Comparison of ENCODE assay signal across 1 cellular context in the genomic region with DNA sequence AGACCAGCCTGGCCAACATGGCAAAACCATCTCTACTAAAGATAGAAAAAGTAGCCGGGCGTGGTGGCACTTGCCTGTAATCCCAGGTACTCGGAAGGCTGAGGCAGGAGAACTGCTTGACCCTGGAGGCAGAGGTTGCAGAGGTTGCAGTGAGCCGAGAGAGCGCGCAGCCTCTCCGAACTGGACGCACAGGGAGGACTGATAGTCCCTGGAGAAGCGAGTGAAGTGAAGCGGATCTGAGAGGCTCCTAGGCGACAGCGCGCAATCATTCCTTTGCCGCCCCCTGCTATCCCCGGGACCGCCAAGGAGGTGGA.
TF ChIP-seq lines count a peak whose summit lies in the region.

No MANE protein-coding gene starts in this region.

TF ChIP-seq in HepG2, 621 proteins besides CTCF, POLR2A, EP300 and RAD21 (continues in another document):
- peak; percentile 25; the same call in 1 of the 2 replicates for TF ChIP-seq ZNF563 (CRISPR knock-in tag; IDR thresholded peaks at IDR 0.05)
- TF ChIP-seq MYPOP (CRISPR knock-in tag; IDR thresholded peaks at IDR 0.05), result 0 out of 2 replicates have a peak, but pooled peaks have one; percentile 18
- TF ChIP-seq ZNF432 (CRISPR knock-in tag; IDR thresholded peaks at IDR 0.05; ENCODE audit: borderline replicate concordance), result no peak
- no peak for TF ChIP-seq TRIM22 (IDR thresholded peaks at IDR 0.05)
- no peak for TF ChIP-seq ZNF530 (CRISPR knock-in tag; IDR thresholded peaks at IDR 0.05; ENCODE audit: low read depth)
- TF ChIP-seq ZNF546 (CRISPR knock-in tag; conservative IDR thresholded peaks at IDR 0.05), result no peak
- no peak for TF ChIP-seq ATF3 (CRISPR knock-in tag; IDR thresholded peaks at IDR 0.05)
- TF ChIP-seq ZSCAN5A (CRISPR knock-in tag; IDR thresholded peaks at IDR 0.05; ENCODE audit: borderline replicate concordance), result no peak
- TF ChIP-seq E2F1 (CRISPR knock-in tag; IDR thresholded peaks at IDR 0.05), result no peak
- TF ChIP-seq ZNF12 (CRISPR knock-in tag; IDR thresholded peaks at IDR 0.05), result no peak
- TF ChIP-seq FIP1L1 (IDR thresholded peaks at IDR 0.05; ENCODE audit: borderline replicate concordance, insufficient read depth, low read depth, low read length), result no peak
- no peak for TF ChIP-seq ETV5 (CRISPR knock-in tag; IDR thresholded peaks at IDR 0.05; ENCODE audit: borderline replicate concordance)
- TF ChIP-seq ZNF724P (CRISPR knock-in tag; IDR thresholded peaks at IDR 0.05; ENCODE audit: borderline replicate concordance), result no peak
- TF ChIP-seq, protein P1, sequence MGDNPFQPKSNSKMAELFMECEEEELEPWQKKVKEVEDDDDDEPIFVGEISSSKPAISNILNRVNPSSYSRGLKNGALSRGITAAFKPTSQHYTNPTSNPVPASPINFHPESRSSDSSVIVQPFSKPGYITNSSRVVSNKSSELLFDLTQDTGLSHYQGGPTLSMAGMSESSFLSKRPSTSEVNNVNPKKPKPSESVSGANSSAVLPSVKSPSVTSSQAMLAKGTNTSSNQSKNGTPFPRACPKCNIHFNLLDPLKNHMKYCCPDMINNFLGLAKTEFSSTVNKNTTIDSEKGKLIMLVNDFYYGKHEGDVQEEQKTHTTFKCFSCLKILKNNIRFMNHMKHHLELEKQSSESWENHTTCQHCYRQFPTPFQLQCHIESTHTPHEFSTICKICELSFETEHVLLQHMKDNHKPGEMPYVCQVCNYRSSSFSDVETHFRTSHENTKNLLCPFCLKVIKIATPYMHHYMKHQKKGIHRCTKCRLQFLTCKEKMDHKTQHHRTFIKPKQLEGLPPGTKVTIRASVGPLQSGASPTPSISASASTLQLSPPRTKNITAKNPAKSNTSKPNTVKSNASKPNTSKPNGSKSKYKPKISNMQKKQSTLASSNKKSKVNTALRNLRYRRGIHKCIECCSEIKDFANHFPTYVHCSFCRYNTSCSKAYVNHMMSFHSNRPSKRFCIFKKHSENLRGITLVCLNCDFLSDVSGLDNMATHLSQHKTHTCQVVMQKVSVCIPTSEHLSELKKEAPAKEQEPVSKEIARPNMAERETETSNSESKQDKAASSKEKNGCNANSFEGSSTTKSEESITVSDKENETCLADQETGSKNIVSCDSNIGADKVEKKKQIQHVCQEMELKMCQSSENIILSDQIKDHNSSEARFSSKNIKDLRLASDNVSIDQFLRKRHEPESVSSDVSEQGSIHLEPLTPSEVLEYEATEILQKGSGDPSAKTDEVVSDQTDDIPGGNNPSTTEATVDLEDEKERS (CRISPR knock-in tag; IDR thresholded peaks at IDR 0.05), result peak; percentile 20; the same call in 1 of the 2 replicates
- TF ChIP-seq, protein P2, sequence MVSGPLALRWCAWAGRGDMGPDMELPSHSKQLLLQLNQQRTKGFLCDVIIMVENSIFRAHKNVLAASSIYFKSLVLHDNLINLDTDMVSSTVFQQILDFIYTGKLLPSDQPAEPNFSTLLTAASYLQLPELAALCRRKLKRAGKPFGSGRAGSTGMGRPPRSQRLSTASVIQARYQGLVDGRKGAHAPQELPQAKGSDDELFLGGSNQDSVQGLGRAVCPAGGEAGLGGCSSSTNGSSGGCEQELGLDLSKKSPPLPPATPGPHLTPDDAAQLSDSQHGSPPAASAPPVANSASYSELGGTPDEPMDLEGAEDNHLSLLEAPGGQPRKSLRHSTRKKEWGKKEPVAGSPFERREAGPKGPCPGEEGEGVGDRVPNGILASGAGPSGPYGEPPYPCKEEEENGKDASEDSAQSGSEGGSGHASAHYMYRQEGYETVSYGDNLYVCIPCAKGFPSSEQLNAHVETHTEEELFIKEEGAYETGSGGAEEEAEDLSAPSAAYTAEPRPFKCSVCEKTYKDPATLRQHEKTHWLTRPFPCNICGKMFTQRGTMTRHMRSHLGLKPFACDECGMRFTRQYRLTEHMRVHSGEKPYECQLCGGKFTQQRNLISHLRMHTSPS (CRISPR knock-in tag; IDR thresholded peaks at IDR 0.05; ENCODE audit: low read depth), result no peak
- no peak for TF ChIP-seq LCORL (IDR thresholded peaks at IDR 0.05)
- 0 out of 2 replicates have a peak, but pooled peaks have one; percentile 10 for TF ChIP-seq LCORL (CRISPR knock-in tag; IDR thresholded peaks at IDR 0.05)
- TF ChIP-seq TFDP2 (CRISPR knock-in tag; IDR thresholded peaks at IDR 0.05), result no peak
- peak; percentile 17; the same call in 1 of the 2 replicates for TF ChIP-seq ESRRA (CRISPR knock-in tag; IDR thresholded peaks at IDR 0.05; ENCODE audit: low read depth)
- TF ChIP-seq RFX5 (IDR thresholded peaks at IDR 0.05; ENCODE audit: low read depth, low read length), result no peak
- no peak for TF ChIP-seq CSRNP1 (CRISPR knock-in tag; IDR thresholded peaks at IDR 0.05)
- TF ChIP-seq ARID4A (CRISPR knock-in tag; IDR thresholded peaks at IDR 0.05; ENCODE audit: borderline replicate concordance), result no peak
- peak; percentile 66 for TF ChIP-seq ZFP82 (CRISPR knock-in tag; IDR thresholded peaks at IDR 0.05; ENCODE audit: borderline replicate concordance)
- TF ChIP-seq FOXC1 (CRISPR knock-in tag; IDR thresholded peaks at IDR 0.05; ENCODE audit: borderline replicate concordance), result no peak
- TF ChIP-seq, protein P3, sequence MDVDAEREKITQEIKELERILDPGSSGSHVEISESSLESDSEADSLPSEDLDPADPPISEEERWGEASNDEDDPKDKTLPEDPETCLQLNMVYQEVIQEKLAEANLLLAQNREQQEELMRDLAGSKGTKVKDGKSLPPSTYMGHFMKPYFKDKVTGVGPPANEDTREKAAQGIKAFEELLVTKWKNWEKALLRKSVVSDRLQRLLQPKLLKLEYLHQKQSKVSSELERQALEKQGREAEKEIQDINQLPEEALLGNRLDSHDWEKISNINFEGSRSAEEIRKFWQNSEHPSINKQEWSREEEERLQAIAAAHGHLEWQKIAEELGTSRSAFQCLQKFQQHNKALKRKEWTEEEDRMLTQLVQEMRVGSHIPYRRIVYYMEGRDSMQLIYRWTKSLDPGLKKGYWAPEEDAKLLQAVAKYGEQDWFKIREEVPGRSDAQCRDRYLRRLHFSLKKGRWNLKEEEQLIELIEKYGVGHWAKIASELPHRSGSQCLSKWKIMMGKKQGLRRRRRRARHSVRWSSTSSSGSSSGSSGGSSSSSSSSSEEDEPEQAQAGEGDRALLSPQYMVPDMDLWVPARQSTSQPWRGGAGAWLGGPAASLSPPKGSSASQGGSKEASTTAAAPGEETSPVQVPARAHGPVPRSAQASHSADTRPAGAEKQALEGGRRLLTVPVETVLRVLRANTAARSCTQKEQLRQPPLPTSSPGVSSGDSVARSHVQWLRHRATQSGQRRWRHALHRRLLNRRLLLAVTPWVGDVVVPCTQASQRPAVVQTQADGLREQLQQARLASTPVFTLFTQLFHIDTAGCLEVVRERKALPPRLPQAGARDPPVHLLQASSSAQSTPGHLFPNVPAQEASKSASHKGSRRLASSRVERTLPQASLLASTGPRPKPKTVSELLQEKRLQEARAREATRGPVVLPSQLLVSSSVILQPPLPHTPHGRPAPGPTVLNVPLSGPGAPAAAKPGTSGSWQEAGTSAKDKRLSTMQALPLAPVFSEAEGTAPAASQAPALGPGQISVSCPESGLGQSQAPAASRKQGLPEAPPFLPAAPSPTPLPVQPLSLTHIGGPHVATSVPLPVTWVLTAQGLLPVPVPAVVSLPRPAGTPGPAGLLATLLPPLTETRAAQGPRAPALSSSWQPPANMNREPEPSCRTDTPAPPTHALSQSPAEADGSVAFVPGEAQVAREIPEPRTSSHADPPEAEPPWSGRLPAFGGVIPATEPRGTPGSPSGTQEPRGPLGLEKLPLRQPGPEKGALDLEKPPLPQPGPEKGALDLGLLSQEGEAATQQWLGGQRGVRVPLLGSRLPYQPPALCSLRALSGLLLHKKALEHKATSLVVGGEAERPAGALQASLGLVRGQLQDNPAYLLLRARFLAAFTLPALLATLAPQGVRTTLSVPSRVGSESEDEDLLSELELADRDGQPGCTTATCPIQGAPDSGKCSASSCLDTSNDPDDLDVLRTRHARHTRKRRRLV (CRISPR knock-in tag; IDR thresholded peaks at IDR 0.05), result 0 out of 2 replicates have a peak, but pooled peaks have one; percentile 60
